1 cellular context compared by ENCODE assay signal in genomic region chr12:28130625-28131598, GRCh38.
TF ChIP-seq lines count a peak whose summit lies in the region.

No MANE protein-coding gene starts in this region.

TF ChIP-seq in K562, 482 proteins besides CTCF, POLR2A, EP300 and RAD21 (continued from another document and continues in another):
- TF ChIP-seq DEAF1 (CRISPR knock-in tag; IDR thresholded peaks at IDR 0.05) (no peak), RB1 (IDR thresholded peaks at IDR 0.05; ENCODE audit: low read depth) (no peak), TBL1XR1 (IDR thresholded peaks at IDR 0.05; ENCODE audit: low read length in 2 of 2) (peak; percentile 82 to 88; a peak in 2 of 4 replicates), BRF2 (IDR thresholded peaks at IDR 0.05; ENCODE audit: borderline replicate concordance, insufficient read depth, insufficient read length) (no peak), GTF2F1 (IDR thresholded peaks at IDR 0.05; ENCODE audit: low read depth, low read length) (no peak), MNT (conservative IDR thresholded peaks at IDR 0.05) (peak; percentile 64), ZSCAN29 (IDR thresholded peaks at IDR 0.05) (no peak), ZNF318 (IDR thresholded peaks at IDR 0.05; ENCODE audit: borderline replicate concordance in 1 of 2, low read depth in 1 of 2) (no peak), HMBOX1 (IDR thresholded peaks at IDR 0.05) (peak; percentile 90), CC2D1A (IDR thresholded peaks at IDR 0.05) (peak; percentile 71; the same call in 1 of the 2 replicates), HIVEP1 (CRISPR knock-in tag; IDR thresholded peaks at IDR 0.05) (no peak), ZNF436 (CRISPR knock-in tag; IDR thresholded peaks at IDR 0.05) (no peak), BCOR (IDR thresholded peaks at IDR 0.05) (peak; percentile 74; the same call in 1 of the 2 replicates), NR2F6 (CRISPR knock-in tag; IDR thresholded peaks at IDR 0.05) (no peak), U2AF2 (optimal IDR thresholded peaks at IDR 0.05; ENCODE audit: low read depth, low read length) (no peak), ID3 (CRISPR knock-in tag; IDR thresholded peaks at IDR 0.05) (no peak), ID3 (tag; IDR thresholded peaks at IDR 0.05) (peak; percentile 58; the same call in 1 of the 2 replicates), ZNF324 (CRISPR knock-in tag; IDR thresholded peaks at IDR 0.05) (no peak), ZNF311 (CRISPR knock-in tag; IDR thresholded peaks at IDR 0.05) (no peak), SOX6 (IDR thresholded peaks at IDR 0.05) (peak; percentile 85), PATZ1 (CRISPR knock-in tag; IDR thresholded peaks at IDR 0.05; ENCODE audit: borderline replicate concordance) (no peak), ZNF696 (CRISPR knock-in tag; conservative IDR thresholded peaks at IDR 0.05) (no peak), ZNF280B (CRISPR knock-in tag; IDR thresholded peaks at IDR 0.05) (no peak), PYGO2 (tag; IDR thresholded peaks at IDR 0.05) (no peak), ZNF668 (CRISPR knock-in tag; IDR thresholded peaks at IDR 0.05) (0 out of 2 replicates have a peak, but pooled peaks have one; percentile 45), NR3C1 (CRISPR knock-in tag; IDR thresholded peaks at IDR 0.05) (no peak), ARHGAP35 (IDR thresholded peaks at IDR 0.05; ENCODE audit: partially characterized antibody) (no peak), CBX8 (IDR thresholded peaks at IDR 0.05; ENCODE audit: borderline replicate concordance, extremely low read depth, low read depth, low read length, poor library complexity, severe bottlenecking) (no peak), MLLT1 (IDR thresholded peaks at IDR 0.05) (peak; percentile 19 to 56; a peak in 1 of 4 replicates), ZNF184 (CRISPR knock-in tag; IDR thresholded peaks at IDR 0.05) (no peak), HNRNPL (IDR thresholded peaks at IDR 0.05; ENCODE audit: low read depth, low read length) (no peak), ZNF551 (CRISPR knock-in tag; IDR thresholded peaks at IDR 0.05) (no peak), E2F1 (CRISPR knock-in tag; IDR thresholded peaks at IDR 0.05) (no peak), JUN (IDR thresholded peaks at IDR 0.05; ENCODE audit: borderline replicate concordance, low read depth, low read length) (peak; percentile 93), JUN (CRISPR knock-in tag; IDR thresholded peaks at IDR 0.05; ENCODE audit: borderline replicate concordance) (0 out of 2 replicates have a peak, but pooled peaks have one; percentile 20), MITF (IDR thresholded peaks at IDR 0.05) (no peak), ZNF76 (CRISPR knock-in tag; IDR thresholded peaks at IDR 0.05; ENCODE audit: borderline replicate concordance) (no peak)
